1 cellular context compared by ENCODE assay signal in the genomic region with DNA sequence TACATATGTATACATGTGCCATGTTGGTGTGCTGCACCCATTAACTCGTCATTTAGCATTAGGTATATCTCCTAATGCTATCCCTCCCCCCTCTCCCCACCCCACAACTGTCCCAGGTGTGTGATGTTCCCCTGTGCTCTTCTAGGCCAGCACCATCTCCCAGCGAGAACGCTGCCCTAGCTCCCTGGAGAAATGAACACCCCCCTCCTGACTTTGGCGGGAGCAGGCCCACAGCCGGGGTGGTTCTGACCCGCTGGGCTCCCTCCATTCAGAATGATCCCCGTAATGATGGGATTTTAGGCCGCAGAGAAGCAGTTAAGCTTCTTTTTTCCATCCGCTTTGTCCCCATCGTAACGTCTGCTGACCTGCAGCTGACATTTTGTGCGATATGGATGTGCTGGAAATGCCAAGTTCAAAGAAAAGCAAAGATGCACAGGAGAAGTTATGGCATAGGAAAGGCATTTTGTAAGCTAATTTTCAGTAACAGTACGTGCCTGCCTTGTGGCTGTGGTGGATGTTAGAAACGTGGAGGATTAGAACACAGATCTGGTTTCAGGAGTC.
TF ChIP-seq lines count a peak whose summit lies in the region.

No MANE protein-coding gene starts in this region.

TF ChIP-seq in HCT116, 20 proteins besides CTCF, POLR2A, EP300 and RAD21:
- TF ChIP-seq, protein P1, sequence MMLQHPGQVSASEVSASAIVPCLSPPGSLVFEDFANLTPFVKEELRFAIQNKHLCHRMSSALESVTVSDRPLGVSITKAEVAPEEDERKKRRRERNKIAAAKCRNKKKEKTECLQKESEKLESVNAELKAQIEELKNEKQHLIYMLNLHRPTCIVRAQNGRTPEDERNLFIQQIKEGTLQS (IDR thresholded peaks at IDR 0.05): no peak
- TF ChIP-seq ZNF274 (IDR thresholded peaks at IDR 0.05; ENCODE audit: low read depth, low read length) (no peak), ELF1 (IDR thresholded peaks at IDR 0.05; ENCODE audit: borderline replicate concordance, low read depth) (no peak), ZFX (IDR thresholded peaks at IDR 0.05) (no peak)
TF ChIP-seq in HCT116: peak in this region for 0.
